In genomic region chr12:130961921-130962326, GRCh38 we compare ENCODE assay signal across 24 cellular contexts. TPM values are rescaled to one million over a fixed set of nuclear protein-coding genes. Genes with fewer than 3 reads are reported as not detected.
A peak's percentile ranks its signal among the peaks of the same experiment; 100 is the strongest.
DNase-seq lines count a peak whose midpoint lies in the region; ATAC-seq, FAIRE-seq and TF ChIP-seq lines count a peak whose summit lies in the region.
"Had no signal": no experiment of that assay in that cellular context is flagged by ENCODE, and none has a peak within 500 bp of the region (broad histone marks: within the 10 kb centered on the region; RNA-seq: fewer than 3 reads in every experiment).

No MANE protein-coding gene starts in this region.

- no peak for TF ChIP-seq CTCF in SK-N-SH (IDR thresholded peaks at IDR 0.05)
- TF ChIP-seq CTCF in psoas muscle (IDR thresholded peaks at IDR 0.05) = no peak

- no peak overlapping the region for H3K4me3 Mint-ChIP-seq in naive thymus-derived CD4-positive, alpha-beta T cell
- H3K4me3 Mint-ChIP-seq: activated naive CD8-positive, alpha-beta T cell; CD8-positive, alpha-beta memory T cell; HFFc6; natural killer cell; T-helper 2 cell treated with Interferon-gamma antibody and Interleukin-4, amounts not matched to agents 5 μg/mL and 100 μg/mL, for 36 hours had no signal

- no peaks in the 10 kb centered on the region for H3K27me3 ChIP-seq in SK-N-SH (ENCODE audit: insufficient read depth)
- H3K27me3 ChIP-seq in psoas muscle (ENCODE audit: insufficient read depth in 3 of 3, low read length in 2 of 3) = no peaks in the 10 kb centered on the region
- H3K27me3 ChIP-seq in aorta (ENCODE audit: control insufficient read depth in 1 of 2, insufficient read depth in 2 of 2, low read length in 1 of 2) = no peaks in the 10 kb centered on the region
- no peaks in the 10 kb centered on the region for H3K27me3 ChIP-seq in naive thymus-derived CD4-positive, alpha-beta T cell (ENCODE audit: control insufficient read depth in 2 of 2, insufficient read depth in 2 of 2, low read length in 2 of 2)
- H3K27me3 ChIP-seq: ovary had no signal

- no peak overlapping the region for H3K27ac Mint-ChIP-seq in naive thymus-derived CD4-positive, alpha-beta T cell
- H3K27ac Mint-ChIP-seq: activated naive CD8-positive, alpha-beta T cell; CD8-positive, alpha-beta memory T cell; HFFc6; natural killer cell; T-helper 2 cell treated with Interferon-gamma antibody and Interleukin-4, amounts not matched to agents 5 μg/mL and 100 μg/mL, for 36 hours had no signal

- TF ChIP-seq RAD21 in SK-N-SH (IDR thresholded peaks at IDR 0.05; ENCODE audit: low read length) = no peak; the same call in 1 of the 2 replicates

- TF ChIP-seq EP300 in SK-N-SH (IDR thresholded peaks at IDR 0.05; ENCODE audit: borderline replicate concordance in 1 of 2, low read depth in 1 of 2, low read length in 1 of 2) = peak in 1 of 2 experiments; percentile 68; a peak in 2 of 4 replicates

- DNase-seq in SK-N-SH (peak; percentile 86), left cardiac atrium (peak; percentile 81), psoas muscle (peak in 1 of 2 donors; percentile 38), aorta (no peak), substantia nigra (lab: John Stamatoyannopoulos, UW) (no peak), GM12892 (ENCODE audit: insufficient read length) (no peak)
- DNase-seq in naive thymus-derived CD4-positive, alpha-beta T cell = no peak
- DNase-seq: 8988T; CD8-positive, alpha-beta memory T cell; effector CD4-positive, alpha-beta T cell; GF-D8; HFFc6; Kasumi-1; mesendoderm; natural killer cell; NCI-H2029; NCI-H446; ovary had no signal

- POLR2A ChIA-PET in SK-N-SH (lab: Yijun Ruan, JAX) = no interaction called here
- POLR2A ChIA-PET in naive thymus-derived CD4-positive, alpha-beta T cell (lab: Charles Lee) = no interaction called here

- ATAC-seq in SK-N-SH treated with all-trans-retinoic acid at 6 μM for 48 hours (no peak; the same call in 2 of the 3 replicates), left cardiac atrium (peak; percentile 85 to 94), psoas muscle (peak; percentile 36 to 92 (median 74)), aorta (ENCODE audit: low FRiP score) (peak; percentile 44)
- no peak for ATAC-seq in naive thymus-derived CD4-positive, alpha-beta T cell
- ATAC-seq: natural killer cell, Panc1 had no signal

- CTCF ChIA-PET in SK-N-SH (lab: Yijun Ruan, JAX) = interaction anchor here (0.6 to 2.0 kb wide), 8 partner anchors 10 to 152 kb away, joined by 3 to 5 read pairs (median 3); no protein-coding TSS in a partner anchor
- CTCF ChIA-PET in naive thymus-derived CD4-positive, alpha-beta T cell (lab: Charles Lee) = no interaction called here

- H3K36me3 Mint-ChIP-seq in naive thymus-derived CD4-positive, alpha-beta T cell = no peaks in the 10 kb centered on the region
- H3K36me3 Mint-ChIP-seq: CD8-positive, alpha-beta memory T cell; natural killer cell had no signal

- no peaks in the 10 kb centered on the region for H4K20me1 ChIP-seq in SK-N-SH (ENCODE audit: insufficient read depth)

- H3K4me1 ChIP-seq in SK-N-SH (ENCODE audit: control insufficient read depth in 1 of 2, insufficient read depth in 2 of 2, low read depth in 1 of 2, low read length in 1 of 2) (peaks cover 0 to 11% of the 10 kb centered on the region in 2 experiments; a peak in 2 of 4 replicates), psoas muscle (peaks cover 11% of the 10 kb centered on the region), aorta (ENCODE audit: control insufficient read depth in 1 of 2, insufficient read depth in 2 of 2, low read length in 2 of 2) (no peaks in the 10 kb centered on the region)
- H3K4me1 ChIP-seq in naive thymus-derived CD4-positive, alpha-beta T cell (ENCODE audit: control insufficient read depth in 2 of 2, insufficient read depth in 2 of 2, low read length in 2 of 2) = no peaks in the 10 kb centered on the region

- no peaks in the 10 kb centered on the region for H3K9me2 ChIP-seq in SK-N-SH

- no peaks in the 10 kb centered on the region for H3K79me2 ChIP-seq in SK-N-SH (ENCODE audit: insufficient read depth)

- H3K27ac ChIP-seq in SK-N-SH (ENCODE audit: low read depth in 2 of 2, low read length in 1 of 2) (peak overlapping the region in 1 of 2 experiments; percentile 91; a peak in 2 of 4 replicates), psoas muscle (no peak overlapping the region), aorta (ENCODE audit: low read depth in 1 of 2, low read length in 2 of 2) (no peak overlapping the region), substantia nigra (ENCODE audit: low read depth, low read length, poor library complexity, severe bottlenecking) (no peak overlapping the region)
- no peak overlapping the region for H3K27ac ChIP-seq in naive thymus-derived CD4-positive, alpha-beta T cell (ENCODE audit: low read depth, low read length)
- H3K27ac ChIP-seq: ovary had no signal

- no peaks in the 10 kb centered on the region for H3K36me3 ChIP-seq in SK-N-SH (replicated peaks in 1 of 2; ENCODE audit: control insufficient read depth in 1 of 2, insufficient read depth in 2 of 2, low read length in 1 of 2)
- H3K36me3 ChIP-seq in psoas muscle (ENCODE audit: insufficient read depth in 1 of 2, low read depth in 1 of 2) = no peaks in the 10 kb centered on the region
- no peaks in the 10 kb centered on the region for H3K36me3 ChIP-seq in aorta (ENCODE audit: control insufficient read depth in 1 of 2, insufficient read depth in 2 of 2, low read length in 1 of 2)
- no peaks in the 10 kb centered on the region for H3K36me3 ChIP-seq in naive thymus-derived CD4-positive, alpha-beta T cell (ENCODE audit: control insufficient read depth in 2 of 3, insufficient read depth in 3 of 3, low read length in 3 of 3)
- H3K36me3 ChIP-seq: ovary had no signal

- 34% methylated on average over 7 of the region's 8 CpGs for WGBS in SK-N-SH (ENCODE audit: low lambda C conversion rate)
- WGBS in psoas muscle, 3 donors = 22 to 28% (median 25%) methylated on average over 8 of the region's 8 CpGs
- 87 to 90% methylated on average over 8 of the region's 8 CpGs for WGBS in aorta, 2 donors

- no peak overlapping the region for H3K4me2 ChIP-seq in SK-N-SH

- H2AFZ ChIP-seq in SK-N-SH (ENCODE audit: low read depth) = no peak overlapping the region

- no peak for TF ChIP-seq POLR2A in GM12892 (IDR thresholded peaks at IDR 0.05; ENCODE audit: low read depth, low read length)

- no peak overlapping the region for H3K9ac ChIP-seq in SK-N-SH

- peaks cover 0 to 17% (median 11%) of the 10 kb centered on the region in 5 donors for H3K27me3 Mint-ChIP-seq in naive thymus-derived CD4-positive, alpha-beta T cell

- no peak for FAIRE-seq in GM12892 (lab: Jason Lieb, UNC)
- FAIRE-seq: frontal cortex had no signal

- intact Hi-C loops in left cardiac atrium (cut with DNase I) (no loop called here), psoas muscle (cut with DNase I) (no loop called here), aorta (cut with DNase I) (no loop called here)
- intact Hi-C loops in naive thymus-derived CD4-positive, alpha-beta T cell (cut with micrococcal nuclease) = no loop called here

- H3K4me3 ChIP-seq in SK-N-SH (ENCODE audit: low read depth in 2 of 2, low read length in 1 of 2) (no peak overlapping the region), psoas muscle (no peak overlapping the region), aorta (ENCODE audit: low read length in 2 of 2) (no peak overlapping the region)
- H3K4me3 ChIP-seq in naive thymus-derived CD4-positive, alpha-beta T cell (ENCODE audit: low read length) = no peak overlapping the region
- H3K4me3 ChIP-seq: ovary had no signal

- no peaks in the 10 kb centered on the region for H3K4me1 Mint-ChIP-seq in naive thymus-derived CD4-positive, alpha-beta T cell
- H3K4me1 Mint-ChIP-seq: CD8-positive, alpha-beta memory T cell; natural killer cell had no signal

- H3K9me3 ChIP-seq in SK-N-SH = no peaks in the 10 kb centered on the region
- no peaks in the 10 kb centered on the region for H3K9me3 ChIP-seq in psoas muscle
- no peaks in the 10 kb centered on the region for H3K9me3 ChIP-seq in aorta (ENCODE audit: control insufficient read depth, low read length)
- H3K9me3 ChIP-seq in naive thymus-derived CD4-positive, alpha-beta T cell (ENCODE audit: control insufficient read depth in 2 of 3, low read length in 3 of 3) = no peaks in the 10 kb centered on the region
- H3K9me3 ChIP-seq: ovary had no signal

- H3K9me3 Mint-ChIP-seq in naive thymus-derived CD4-positive, alpha-beta T cell = no peaks in the 10 kb centered on the region
- H3K9me3 Mint-ChIP-seq: CD8-positive, alpha-beta memory T cell; natural killer cell; T-helper 2 cell treated with Interferon-gamma antibody and Interleukin-4, amounts not matched to agents 5 μg/mL and 100 μg/mL, for 36 hours had no signal

- H3F3A ChIP-seq in SK-N-SH (replicated peaks; ENCODE audit: insufficient read depth) = no peaks in the 10 kb centered on the region

TF ChIP-seq in SK-N-SH, 30 proteins besides CTCF, POLR2A, EP300 and RAD21 (continues in another document):
- peak; percentile 72; the same call in 1 of the 2 replicates for TF ChIP-seq RCOR1 (IDR thresholded peaks at IDR 0.05; ENCODE audit: low read length)
- no peak for TF ChIP-seq TCF12 (IDR thresholded peaks at IDR 0.05)
- no peak for TF ChIP-seq MEF2A (IDR thresholded peaks at IDR 0.05; ENCODE audit: borderline replicate concordance, low read depth)

TF ChIP-seq in SK-N-SH treated with all-trans-retinoic acid at 6 μM for 48 hours, 23 proteins besides CTCF, POLR2A, EP300 and RAD21 (continues in another document):
- no peak for TF ChIP-seq PPARA (CRISPR knock-in tag; IDR thresholded peaks at IDR 0.05; ENCODE audit: borderline replicate concordance)
- TF ChIP-seq ZFP3 (CRISPR knock-in tag; IDR thresholded peaks at IDR 0.05) = no peak
- no peak for TF ChIP-seq ZFP30 (CRISPR knock-in tag; IDR thresholded peaks at IDR 0.05)
- TF ChIP-seq ESRRG (CRISPR knock-in tag; IDR thresholded peaks at IDR 0.05) = no peak

RNA-seq across cellular contexts. Expression of gene ADGRD1, which starts 8.2 kb away (rescaled TPM):
- not detected in 2 replicates for polyA plus RNA-seq in SK-N-SH (2012; rRNA removed)
- not detected in 2 replicates for polyA plus RNA-seq in SK-N-SH (2012; cell fraction: cytosol; rRNA removed)
- not detected in 2 replicates for polyA plus RNA-seq in SK-N-SH (2012; cell fraction: nucleus; rRNA removed)
- 100 to 1,000 TPM; 143 to 254 TPM for total RNA-seq in left cardiac atrium
- total RNA-seq in psoas muscle = 10 to 100 TPM in 2 of 4 donors, 1 to 10 TPM in 2; 2.1 to 11.6 (median 9.4) TPM
- 1 to 10 TPM; 3.2 to 3.6 (median 3.3) TPM for polyA plus RNA-seq in psoas muscle
- 10 to 100 TPM; 59.2 to 97.6 TPM for total RNA-seq in aorta
- 1 to 10 TPM; 2.1 to 2.9 TPM for polyA plus RNA-seq in aorta
- 10 to 100 TPM in 1 of 5 experiments, 1 to 10 TPM in 1, under 1 TPM in 1, not detected in 2; 0.41 to 11.9 (median 1.6) TPM for total RNA-seq in naive thymus-derived CD4-positive, alpha-beta T cell
- polyA plus RNA-seq in naive thymus-derived CD4-positive, alpha-beta T cell = not detected
- polyA plus RNA-seq in GM12892 (2012; ENCODE audit: missing spikeins) = 0.91 TPM
- total RNA-seq: epithelial cell of proximal tubule, HFFc6 had no signal
- polyA plus RNA-seq: CD8-positive, alpha-beta memory T cell had no signal

Comparison
In these comparisons a context has a peak if more than half of its experiments do, and no peak if none do; other contexts are left out.
1. DNase-seq: peak in SK-N-SH (single experiment) and left cardiac atrium (single experiment); none in aorta (0 of 2), substantia nigra (0 of 49), naive thymus-derived CD4-positive, alpha-beta T cell (0 of 9) and GM12892 (single experiment).
2. ATAC-seq: peak in left cardiac atrium (2 of 2), psoas muscle (4 of 4) and aorta (single experiment); none in SK-N-SH treated with all-trans-retinoic acid at 6 μM for 48 hours (single experiment) and naive thymus-derived CD4-positive, alpha-beta T cell (single experiment).
3. RNA of gene ADGRD1, which starts 8.2 kb away (total RNA-seq): 143 to 254 TPM in left cardiac atrium and 59.2 to 97.6 TPM in aorta; 2.1 to 11.6 TPM in psoas muscle and 0.41 to 11.9 TPM in naive thymus-derived CD4-positive, alpha-beta T cell; every median in the first group is over 4 times any median in the second.